ENCODE assay signal across 26 cellular contexts in the genomic region with DNA sequence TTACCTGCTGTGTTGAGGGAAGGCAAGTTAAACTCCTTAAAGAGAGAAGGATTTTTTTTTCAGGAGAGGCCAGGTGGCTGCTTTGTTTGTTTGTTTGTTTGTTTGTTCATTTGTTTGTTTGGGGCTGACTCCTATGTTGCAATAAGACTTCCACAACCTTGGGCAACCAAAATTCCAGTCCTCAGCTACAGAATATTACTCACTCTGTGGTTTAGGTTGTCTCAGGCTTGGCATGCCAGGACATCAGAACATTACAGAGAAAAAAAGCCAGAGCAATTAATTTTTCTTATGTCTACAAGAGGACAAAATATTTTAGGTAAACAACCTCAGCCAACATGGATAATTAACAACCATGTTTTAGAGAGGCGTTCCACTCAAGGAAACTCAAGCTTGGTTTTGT.
A peak's percentile ranks its signal among the peaks of the same experiment; 100 is the strongest.
DNase-seq lines count a peak whose midpoint lies in the region; ATAC-seq and TF ChIP-seq lines count a peak whose summit lies in the region.
"Had no signal": no experiment of that assay in that cellular context is flagged by ENCODE, and none has a peak within 500 bp of the region (broad histone marks: within the 10 kb centered on the region; RNA-seq: fewer than 3 reads in every experiment).

No MANE protein-coding gene starts in this region.

- H3K27me3 ChIP-seq in PC-9 (ENCODE audit: insufficient read depth, low read depth) (no peaks in the 10 kb centered on the region), parathyroid adenoma (ENCODE audit: control insufficient read depth, insufficient read depth, low read length) (no peaks in the 10 kb centered on the region)
- H3K27me3 ChIP-seq: BLaER1, MG63 had no signal

- no peaks in the 10 kb centered on the region for H3K36me3 ChIP-seq in PC-9 (ENCODE audit: low read depth)
- no peaks in the 10 kb centered on the region for H3K36me3 ChIP-seq in parathyroid adenoma (ENCODE audit: control insufficient read depth, insufficient read depth, low read length)
- no peaks in the 10 kb centered on the region for H3K36me3 ChIP-seq in mucosa of descending colon (ENCODE audit: low read depth)
- H3K36me3 ChIP-seq: BLaER1, left ventricle myocardium inferior, MG63 had no signal

- CTCF ChIA-PET in PC-9 (lab: Charles Lee): interaction anchor here (0.8 kb wide), 1 partner anchor 45 kb away, joined by 3 read pairs; no protein-coding TSS in a partner anchor

- H3K9ac ChIP-seq in parathyroid adenoma: no peak overlapping the region
- H3K9ac ChIP-seq: BLaER1 had no signal

- H3K9me3 ChIP-seq in PC-9 (ENCODE audit: insufficient read depth, low read depth) (0 out of 2 replicates have a peak, but pooled peaks cover 5% of the 10 kb centered on the region), parathyroid adenoma (ENCODE audit: control insufficient read depth, low read length) (no peaks in the 10 kb centered on the region), mucosa of descending colon (no peaks in the 10 kb centered on the region)
- H3K9me3 ChIP-seq: MG63 had no signal

- H3K4me3 ChIP-seq in PC-9 (no peak overlapping the region), epithelial cell of esophagus (ENCODE audit: low read length) (no peak overlapping the region), parathyroid adenoma (ENCODE audit: low read depth, low read length) (no peak overlapping the region), mucosa of descending colon (no peak overlapping the region)
- H3K4me3 ChIP-seq: BLaER1, left ventricle myocardium inferior, MG63, SK-N-MC had no signal

- DNase-seq in H4 (ENCODE audit: low spot score): peak; percentile 49
- peak in 1 of 2 experiments; percentile 92 for DNase-seq in PC-9
- DNase-seq in epithelial cell of esophagus (ENCODE audit: low read depth): peak; percentile 89
- no peak for DNase-seq in mucosa of descending colon
- no peak for DNase-seq in cerebellum (ENCODE audit: low spot score)
- DNase-seq: activated effector memory CD4-positive, alpha-beta T cell treated with anti-CD3 and anti-CD28 coated beads, Interleukin-2, amount 50 U/mL, for 16 hours; activated naive CD8-positive, alpha-beta T cell treated with anti-CD3 and anti-CD28 coated beads, Interleukin-2, amount 10 ng/mL, durations not matched to agents 7 days and 5 days; activated T-cell treated with anti-CD3 and anti-CD28 coated beads for 4 hours; cerebellar nuclear complex; left ventricle myocardium inferior; MG63; naive thymus-derived CD4-positive, alpha-beta T cell; NCI-H1417; NCI-H2081 treated with DMSO at 0.1 percent for 48 hours; NCI-H345; NCI-H748 treated with DMSO at 0.1 percent for 48 hours; nucleus accumbens; small intestine; stimulated activated CD4-positive, alpha-beta T cell treated with anti-CD3 and anti-CD28 coated beads, Interleukin-1b, Interleukin-23, amount 100 ng/mL, for 48 hours; stimulated activated CD8-positive, alpha-beta memory T cell treated with anti-CD3 and anti-CD28 coated beads, Interleukin-4, amount 100 ng/mL, for 48 hours; stimulated activated naive CD8-positive, alpha-beta T cell treated with anti-CD3 and anti-CD28 coated beads, Interleukin-15, amount 100 ng/mL, for 72 hours; T-helper 17 cell had no signal

- POLR2A ChIA-PET in PC-9 (lab: Charles Lee; ENCODE audit: unreplicated experiment): interaction anchor here (0.7 kb wide), 1 partner anchor 35 kb away, joined by 4 read pairs; no protein-coding TSS in a partner anchor

- no TSS peak for BruUV-seq in PC-9 (replicated peaks; lab: Mats Ljungman, UMichigan)

- intact Hi-C loops in PC-9 (cut with micrococcal nuclease; ENCODE audit: unreplicated experiment) (no loop called here), mucosa of descending colon (cut with DNase I, micrococcal nuclease) (no loop called here)

- H3K4me1 ChIP-seq in PC-9 (replicated peaks; ENCODE audit: insufficient read depth): peaks cover 34% of the 10 kb centered on the region
- peaks cover 32% of the 10 kb centered on the region for H3K4me1 ChIP-seq in parathyroid adenoma
- peaks cover 23% of the 10 kb centered on the region for H3K4me1 ChIP-seq in mucosa of descending colon (ENCODE audit: low read depth)
- H3K4me1 ChIP-seq: BLaER1, left ventricle myocardium inferior had no signal

- peak overlapping the region; percentile 27 for H3K4me2 ChIP-seq in PC-9
- H3K4me2 ChIP-seq in parathyroid adenoma (ENCODE audit: low read length): no peak overlapping the region
- H3K4me2 ChIP-seq: BLaER1 had no signal

- no peaks in the 10 kb centered on the region; the same call in 1 of the 2 replicates for H3K9me2 ChIP-seq in PC-9 (ENCODE audit: insufficient read depth)

- ATAC-seq in mucosa of descending colon (no peak), GM19351 (IDR thresholded peaks at IDR 0.05; ENCODE audit: unreplicated experiment) (no peak)
- ATAC-seq: naive thymus-derived CD4-positive, alpha-beta T cell; stimulated activated naive CD8-positive, alpha-beta T cell treated with anti-CD3 and anti-CD28 coated beads, Interleukin-15, amount 100 ng/mL, for 72 hours; T-helper 17 cell had no signal

- peaks cover 6% of the 10 kb centered on the region for H3F3A ChIP-seq in PC-9 (ENCODE audit: insufficient read depth, low read depth)

- no peak for TF ChIP-seq CTCF in PC-9 (conservative IDR thresholded peaks at IDR 0.05)
- TF ChIP-seq CTCF in epithelial cell of esophagus (IDR thresholded peaks at IDR 0.05; ENCODE audit: insufficient read depth, low read depth, low read length, missing control alignments): no peak
- TF ChIP-seq CTCF in parathyroid adenoma (IDR thresholded peaks at IDR 0.05): no peak
- TF ChIP-seq CTCF in mucosa of descending colon (IDR thresholded peaks at IDR 0.05): no peak

- no peaks in the 10 kb centered on the region for H4K20me1 ChIP-seq in PC-9 (ENCODE audit: insufficient read depth)
- H4K20me1 ChIP-seq: BLaER1 had no signal

- H3K79me2 ChIP-seq in PC-9 (ENCODE audit: low read depth) (no peaks in the 10 kb centered on the region), parathyroid adenoma (no peaks in the 10 kb centered on the region)

- H2AFZ ChIP-seq in PC-9: no peak overlapping the region
- H2AFZ ChIP-seq in parathyroid adenoma: peak overlapping the region; percentile 42

- H3K27ac ChIP-seq in PC-9 (peak overlapping the region; percentile 25; the same call in 1 of the 2 replicates), parathyroid adenoma (no peak overlapping the region)
- H3K27ac ChIP-seq: BLaER1, left ventricle myocardium inferior, SK-N-MC had no signal

Comparison
In these comparisons a context has a peak if more than half of its experiments do, and no peak if none do; other contexts are left out.
1. DNase-seq: peak in H4 (single experiment) and epithelial cell of esophagus (single experiment); none in mucosa of descending colon (0 of 3) and cerebellum (single experiment).